8 cellular contexts compared by ENCODE assay signal in the genomic region with DNA sequence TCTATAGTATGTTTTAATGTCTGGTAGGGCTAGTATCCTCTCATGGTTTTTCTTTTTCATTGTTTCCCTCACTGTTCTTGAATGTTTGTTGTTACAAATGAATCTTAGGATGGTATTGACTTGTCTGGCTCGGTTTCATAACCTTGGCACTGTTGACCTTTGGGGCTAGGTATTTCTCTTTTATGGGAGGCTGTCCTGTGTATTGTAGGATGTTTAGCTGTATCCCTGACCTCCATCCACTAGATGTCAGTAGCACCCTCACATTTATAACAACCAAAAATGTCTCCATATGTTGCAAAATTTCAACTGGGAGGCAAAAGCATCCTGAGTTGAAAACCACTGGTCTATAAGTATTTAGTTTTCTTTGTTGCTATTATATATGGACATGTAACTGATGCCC. TPM values are rescaled to one million over a fixed set of nuclear protein-coding genes. Genes with fewer than 3 reads are reported as not detected.
DNase-seq lines count a peak whose midpoint lies in the region; ATAC-seq and TF ChIP-seq lines count a peak whose summit lies in the region.

No MANE protein-coding gene starts in this region.

- H3K27me3 ChIP-seq in fibroblast of lung (ENCODE audit: control insufficient read depth, insufficient read depth, low read length) = no peaks in the 10 kb centered on the region
- no peaks in the 10 kb centered on the region for H3K27me3 ChIP-seq in thoracic aorta (replicated peaks; ENCODE audit: insufficient read depth)

- no peaks in the 10 kb centered on the region for H3K9me3 Mint-ChIP-seq in activated CD4-positive, alpha-beta T cell treated with anti-CD3 and anti-CD28 coated beads, Interleukin-2, amount 10 ng/mL, durations not matched to agents 24 days and 14 days

- H3K4me3 ChIP-seq in fibroblast of lung (replicated peaks in 1 of 4; ENCODE audit: control extremely low read depth in 1 of 4, insufficient read depth in 1 of 4, low read depth in 3 of 4, low read length in 4 of 4) (no peak overlapping the region), thoracic aorta (no peak overlapping the region)

- no peaks in the 10 kb centered on the region for H3K27me3 Mint-ChIP-seq in activated CD4-positive, alpha-beta T cell treated with anti-CD3 and anti-CD28 coated beads, Interleukin-2, amount 10 ng/mL, durations not matched to agents 24 days and 14 days

- peaks cover 38% of the 10 kb centered on the region for H3K36me3 Mint-ChIP-seq in activated CD4-positive, alpha-beta T cell treated with anti-CD3 and anti-CD28 coated beads, Interleukin-2, amount 10 ng/mL, durations not matched to agents 24 days and 14 days (ENCODE audit: low read depth)

- no peak for DNase-seq in activated CD4-positive, alpha-beta T cell treated with anti-CD3 and anti-CD28 coated beads, Interleukin-2, amount 10 ng/mL, durations not matched to agents 24 days and 14 days
- no peak for DNase-seq in activated CD4-positive, alpha-beta T cell treated with anti-CD3 and anti-CD28 coated beads for 48 hours
- DNase-seq in OCI-M1 (lab: John Stamatoyannopoulos, UW) (peak; percentile 62), fibroblast of lung (ENCODE audit: low read depth in 2 of 2) (peak; percentile 13 to 43), thoracic aorta (ENCODE audit: low spot score) (no peak), superior temporal gyrus (ENCODE audit: extremely low spot score) (no peak)

- intact Hi-C loops in activated CD4-positive, alpha-beta T cell treated with anti-CD3 and anti-CD28 coated beads, Interleukin-2, amount 10 ng/mL, durations not matched to agents 24 days and 14 days (cut with micrococcal nuclease) = loop anchor here (1.0 to 10.0 kb wide), 4 partner anchors 51 to 596 kb away; a partner anchor contains a TSS

- H3K9ac ChIP-seq in fibroblast of lung (ENCODE audit: insufficient read depth, low read length) = no peak overlapping the region

- H3K36me3 ChIP-seq in fibroblast of lung (ENCODE audit: control insufficient read depth, insufficient read depth, low read length) = no peaks in the 10 kb centered on the region
- no peaks in the 10 kb centered on the region for H3K36me3 ChIP-seq in thoracic aorta

- peak overlapping the region; percentile 3 for H3K27ac Mint-ChIP-seq in activated CD4-positive, alpha-beta T cell treated with anti-CD3 and anti-CD28 coated beads, Interleukin-2, amount 10 ng/mL, durations not matched to agents 24 days and 14 days

- TF ChIP-seq CTCF in fibroblast of lung (conservative IDR thresholded peaks at IDR 0.05 in 1 of 2, IDR thresholded peaks at IDR 0.05 in 1 of 2; ENCODE audit: low read depth in 1 of 2, low read length in 2 of 2) (peak; percentile 21 to 53), thoracic aorta (IDR thresholded peaks at IDR 0.05) (peak; percentile 42)

- no peaks in the 10 kb centered on the region for H3K4me1 ChIP-seq in fibroblast of lung (ENCODE audit: control insufficient read depth, extremely low read depth, insufficient read depth, low read length)
- H3K4me1 ChIP-seq in thoracic aorta (ENCODE audit: control insufficient read depth in 1 of 2, low read depth in 2 of 2) = no peaks in the 10 kb centered on the region

- H3K4me2 ChIP-seq in fibroblast of lung (ENCODE audit: extremely low read depth, insufficient read depth, low read length) = no peak overlapping the region

- no peaks in the 10 kb centered on the region for H4K20me1 ChIP-seq in fibroblast of lung (ENCODE audit: control insufficient read depth, extremely low read depth, insufficient read depth, low read length)

- H3K4me3 Mint-ChIP-seq in activated CD4-positive, alpha-beta T cell treated with anti-CD3 and anti-CD28 coated beads, Interleukin-2, amount 10 ng/mL, durations not matched to agents 24 days and 14 days = no peak overlapping the region

- no peak overlapping the region for H2AFZ ChIP-seq in fibroblast of lung (ENCODE audit: low read length)

- no peak overlapping the region for H3K27ac ChIP-seq in fibroblast of lung (ENCODE audit: insufficient read depth, low read length)
- H3K27ac ChIP-seq in thoracic aorta = no peak overlapping the region

- no peaks in the 10 kb centered on the region for H3K79me2 ChIP-seq in fibroblast of lung (ENCODE audit: control insufficient read depth, insufficient read depth, low read length)

- no peaks in the 10 kb centered on the region for H3K9me3 ChIP-seq in fibroblast of lung (ENCODE audit: control insufficient read depth, insufficient read depth, low read depth, low read length)
- H3K9me3 ChIP-seq in thoracic aorta = no peaks in the 10 kb centered on the region

- H3K4me1 Mint-ChIP-seq in activated CD4-positive, alpha-beta T cell treated with anti-CD3 and anti-CD28 coated beads, Interleukin-2, amount 10 ng/mL, durations not matched to agents 24 days and 14 days = peaks cover 16% of the 10 kb centered on the region

- ATAC-seq in thoracic aorta (ENCODE audit: insufficient number of reproducible peaks, low FRiP score, low read depth) = no peak
- no peak for ATAC-seq in GM18511 (IDR thresholded peaks at IDR 0.05; ENCODE audit: unreplicated experiment)
- ATAC-seq in HG03520 (IDR thresholded peaks at IDR 0.05; ENCODE audit: unreplicated experiment) = no peak

RNA-seq across cellular contexts. Expression of a gene that starts 7.0 kb away (rescaled TPM):
- total RNA-seq in activated CD4-positive, alpha-beta T cell treated with anti-CD3 and anti-CD28 coated beads, Interleukin-2, amount 10 ng/mL, durations not matched to agents 24 days and 14 days = 0.26 TPM in 1 of 2 replicates, not detected in the other
- total RNA-seq in fibroblast of lung (65.1 and 81.4 TPM in 2 replicates), thoracic aorta (10 to 100 TPM; 56.1 to 69.9 TPM)
- 39.4 and 49.9 TPM in 2 replicates for polyA plus RNA-seq in fibroblast of lung
- polyA plus RNA-seq in fibroblast of lung (2012) = 28.8 and 38.8 TPM in 2 replicates
- polyA minus RNA-seq in fibroblast of lung (ENCODE audit: low replicate concordance) = 80.1 and 86.9 TPM in 2 replicates

RNA-seq across cellular contexts. Expression of a gene that starts 52.8 kb away (rescaled TPM):
- 25.7 and 27.2 TPM in 2 replicates for total RNA-seq in activated CD4-positive, alpha-beta T cell treated with anti-CD3 and anti-CD28 coated beads, Interleukin-2, amount 10 ng/mL, durations not matched to agents 24 days and 14 days
- 2.8 and 5.4 TPM in 2 replicates for total RNA-seq in fibroblast of lung
- 6.9 and 15.5 TPM in 2 replicates for polyA plus RNA-seq in fibroblast of lung
- 4.3 and 9.9 TPM in 2 replicates for polyA plus RNA-seq in fibroblast of lung (2012)
- 0.15 TPM in 1 of 2 replicates, not detected in the other for polyA minus RNA-seq in fibroblast of lung (ENCODE audit: low replicate concordance)
- total RNA-seq in thoracic aorta = 1 to 10 TPM in 1 of 2 donors, under 1 TPM in 1; 0.54 to 2.6 TPM

Comparison
In these comparisons a context has a peak if more than half of its experiments do, and no peak if none do; other contexts are left out.
1. DNase-seq: peak in OCI-M1 (single experiment) and fibroblast of lung (2 of 2); none in activated CD4-positive, alpha-beta T cell treated with anti-CD3 and anti-CD28 coated beads, Interleukin-2, amount 10 ng/mL, durations not matched to agents 24 days and 14 days (single experiment), activated CD4-positive, alpha-beta T cell treated with anti-CD3 and anti-CD28 coated beads for 48 hours (single experiment), thoracic aorta (single experiment) and superior temporal gyrus (single experiment).
2. RNA of a gene that starts 7.0 kb away (total RNA-seq): 56.1 to 69.9 TPM in thoracic aorta and 65.1 to 81.4 TPM in fibroblast of lung; 0.26 TPM in activated CD4-positive, alpha-beta T cell treated with anti-CD3 and anti-CD28 coated beads, Interleukin-2, amount 10 ng/mL, durations not matched to agents 24 days and 14 days; every median in the first group is over 10 times any median in the second.